In genomic region chr15:95843241-95843851, GRCh38 we compare ENCODE assay signal across 13 cellular contexts.
DNase-seq lines count a peak whose midpoint lies in the region; ATAC-seq and TF ChIP-seq lines count a peak whose summit lies in the region.
"Had no signal": no experiment of that assay in that cellular context is flagged by ENCODE, and none has a peak within 500 bp of the region (broad histone marks: within the 10 kb centered on the region; RNA-seq: fewer than 3 reads in every experiment).

No MANE protein-coding gene starts in this region.

- H3K4me3 Mint-ChIP-seq in activated CD4-positive, alpha-beta T cell treated with anti-CD3 and anti-CD28 coated beads, Interleukin-2, amount 10 ng/mL, durations not matched to agents 7 days and 5 days: no peak overlapping the region
- no peak overlapping the region for H3K4me3 Mint-ChIP-seq in naive thymus-derived CD8-positive, alpha-beta T cell

- intact Hi-C loops in tibial artery (cut with DNase I; ENCODE audit: low total_unique reads): no loop called here

- peak overlapping the region; percentile 42 for H3K27ac Mint-ChIP-seq in activated CD4-positive, alpha-beta T cell treated with anti-CD3 and anti-CD28 coated beads, Interleukin-2, amount 10 ng/mL, durations not matched to agents 7 days and 5 days
- H3K27ac Mint-ChIP-seq in naive thymus-derived CD8-positive, alpha-beta T cell: no peak overlapping the region

- H3K4me1 ChIP-seq in tibial artery: peaks cover 0 to 66% (median 11%) of the 10 kb centered on the region in 4 donors

- no peaks in the 10 kb centered on the region for H3K27me3 ChIP-seq in tibial artery

- no peak for DNase-seq in activated CD4-positive, alpha-beta T cell treated with anti-CD3 and anti-CD28 coated beads, Interleukin-2, amount 10 ng/mL, durations not matched to agents 7 days and 5 days
- DNase-seq in activated CD4-positive, alpha-beta T cell treated with anti-CD3 and anti-CD28 coated beads, Interleukin-2, amount 50 U/mL, for 1 hour: no peak
- DNase-seq in astrocyte of the hippocampus (ENCODE audit: low read depth, low spot score) (peak; percentile 49), hippocampal formation (lab: John Stamatoyannopoulos, UW) (peak; percentile 9 to 20), tibial artery (no peak), midbrain (lab: John Stamatoyannopoulos, UW) (no peak)
- no peak for DNase-seq in naive thymus-derived CD8-positive, alpha-beta T cell
- DNase-seq: ACHN; activated CD8-positive, alpha-beta memory T cell treated with anti-CD3 and anti-CD28 coated beads, Interleukin-2, amount 50 U/mL, for 48 hours; central memory CD4-positive, alpha-beta T cell; stimulated activated CD4-positive, alpha-beta T cell treated with anti-CD3 and anti-CD28 coated beads, Interleukin-2, amount 100 ng/mL, for 48 hours had no signal

- H3K36me3 ChIP-seq in tibial artery: no peaks in the 10 kb centered on the region
- H3K36me3 ChIP-seq: thoracic aorta had no signal

- H3K27me3 Mint-ChIP-seq in activated CD4-positive, alpha-beta T cell treated with anti-CD3 and anti-CD28 coated beads, Interleukin-2, amount 10 ng/mL, durations not matched to agents 7 days and 5 days: peaks cover 2% of the 10 kb centered on the region
- H3K27me3 Mint-ChIP-seq in naive thymus-derived CD8-positive, alpha-beta T cell: peaks cover 0 to under 1% (median 0%) of the 10 kb centered on the region in 5 donors

- CTCF ChIA-PET in activated CD4-positive, alpha-beta T cell treated with anti-CD3 and anti-CD28 coated beads, Interleukin-2, amount 10 ng/mL, durations not matched to agents 7 days and 5 days (lab: Charles Lee): no interaction called here

- no peak for TF ChIP-seq CTCF in tibial artery (IDR thresholded peaks at IDR 0.05)

- peaks cover 20% of the 10 kb centered on the region for H3K36me3 Mint-ChIP-seq in activated CD4-positive, alpha-beta T cell treated with anti-CD3 and anti-CD28 coated beads, Interleukin-2, amount 10 ng/mL, durations not matched to agents 7 days and 5 days (ENCODE audit: low read depth)
- H3K36me3 Mint-ChIP-seq in naive thymus-derived CD8-positive, alpha-beta T cell: peaks cover 0 to 3% (median 0%) of the 10 kb centered on the region in 3 donors

- H3K4me1 Mint-ChIP-seq in activated CD4-positive, alpha-beta T cell treated with anti-CD3 and anti-CD28 coated beads, Interleukin-2, amount 10 ng/mL, durations not matched to agents 7 days and 5 days: peaks cover 53% of the 10 kb centered on the region
- H3K4me1 Mint-ChIP-seq in naive thymus-derived CD8-positive, alpha-beta T cell: peaks cover 7 to 31% (median 23%) of the 10 kb centered on the region in 4 donors

- ATAC-seq in naive thymus-derived CD8-positive, alpha-beta T cell: no peak
- no peak for ATAC-seq in GM19324 (IDR thresholded peaks at IDR 0.05; ENCODE audit: low FRiP score, unreplicated experiment)

- POLR2A ChIA-PET in activated CD4-positive, alpha-beta T cell treated with anti-CD3 and anti-CD28 coated beads, Interleukin-2, amount 10 ng/mL, durations not matched to agents 7 days and 5 days (lab: Charles Lee): no interaction called here
- POLR2A ChIA-PET in naive thymus-derived CD8-positive, alpha-beta T cell (lab: Charles Lee): no interaction called here

- H3K27ac ChIP-seq in tibial artery: peak overlapping the region; percentile 33 to 77
- H3K27ac ChIP-seq: thoracic aorta had no signal

- H3K9me3 ChIP-seq in tibial artery: peaks cover 0 to 7% (median 0%) of the 10 kb centered on the region in 3 donors
- H3K9me3 ChIP-seq: thoracic aorta had no signal

- H3K4me3 ChIP-seq in tibial artery: no peak overlapping the region
- H3K4me3 ChIP-seq: thoracic aorta had no signal

- H3K9me3 Mint-ChIP-seq in activated CD4-positive, alpha-beta T cell treated with anti-CD3 and anti-CD28 coated beads, Interleukin-2, amount 10 ng/mL, durations not matched to agents 7 days and 5 days: peaks cover 14% of the 10 kb centered on the region
- no peaks in the 10 kb centered on the region for H3K9me3 Mint-ChIP-seq in naive thymus-derived CD8-positive, alpha-beta T cell

Comparison
In these comparisons a context has a peak if more than half of its experiments do, and no peak if none do; other contexts are left out.
1. DNase-seq: peak in astrocyte of the hippocampus (single experiment) and hippocampal formation (2 of 2); none in activated CD4-positive, alpha-beta T cell treated with anti-CD3 and anti-CD28 coated beads, Interleukin-2, amount 10 ng/mL, durations not matched to agents 7 days and 5 days (single experiment), activated CD4-positive, alpha-beta T cell treated with anti-CD3 and anti-CD28 coated beads, Interleukin-2, amount 50 U/mL, for 1 hour (single experiment), tibial artery (0 of 2), naive thymus-derived CD8-positive, alpha-beta T cell (0 of 10) and midbrain (single experiment).